Comparison of ENCODE assay signal across 13 cellular contexts in genomic region chr3:58048301-58048700, GRCh38. TPM values are rescaled to one million over a fixed set of nuclear protein-coding genes. Genes with fewer than 3 reads are reported as not detected.
DNase-seq lines count a peak whose midpoint lies in the region; FAIRE-seq and TF ChIP-seq lines count a peak whose summit lies in the region.
"Had no signal": no experiment of that assay in that cellular context is flagged by ENCODE, and none has a peak within 500 bp of the region (broad histone marks: within the 10 kb centered on the region; RNA-seq: fewer than 3 reads in every experiment).

No MANE protein-coding gene starts in this region.

- peak overlapping the region; percentile 68 for H3K4me2 ChIP-seq in endothelial cell of umbilical vein (ENCODE audit: insufficient read depth, low read length)

- TF ChIP-seq POLR2A in endothelial cell of umbilical vein (IDR thresholded peaks at IDR 0.05; ENCODE audit: low read depth, low read length): peak; percentile 64

- POLR2A ChIA-PET in endothelial cell of umbilical vein (lab: Charles Lee): interaction anchor here (1.0 to 3.2 kb wide), 5 partner anchors 28 to 40 kb away, joined by 3 to 19 read pairs (median 4); partner anchors contain the start of gene FLNB

- H3K9ac ChIP-seq in NT2/D1 (ENCODE audit: insufficient read length, low read depth): peak overlapping the region; percentile 4
- peak overlapping the region; percentile 94 for H3K9ac ChIP-seq in endothelial cell of umbilical vein (replicated peaks; ENCODE audit: extremely low read depth, insufficient read depth, low read length)

- H3K27ac ChIP-seq in 22Rv1: peak overlapping the region; percentile 77
- H3K27ac ChIP-seq in endothelial cell of umbilical vein (ENCODE audit: insufficient read depth, low read depth, low read length): peak overlapping the region; percentile 98
- H3K27ac ChIP-seq: neutrophil had no signal

- peaks cover 29% of the 10 kb centered on the region for H3K4me1 ChIP-seq in NT2/D1 (ENCODE audit: insufficient read depth, insufficient read length)
- peaks cover 86% of the 10 kb centered on the region for H3K4me1 ChIP-seq in endothelial cell of umbilical vein (ENCODE audit: control insufficient read depth, extremely low read depth, insufficient read depth, low read length)

- peaks cover 94% of the 10 kb centered on the region for H3K79me2 ChIP-seq in endothelial cell of umbilical vein (ENCODE audit: control insufficient read depth, insufficient read depth, low read length)

- peak; percentile 86 for FAIRE-seq in endothelial cell of umbilical vein (lab: Jason Lieb, UNC)
- FAIRE-seq: endometrium had no signal

- H3K9me1 ChIP-seq in endothelial cell of umbilical vein (replicated peaks; ENCODE audit: control insufficient read depth, extremely low read depth, insufficient read depth, low read length): no peaks in the 10 kb centered on the region

- intact Hi-C loops in endothelial cell of umbilical vein (cut with micrococcal nuclease): loop anchor here (1.0 to 2.0 kb wide), 6 partner anchors 22 to 98 kb away; no protein-coding TSS in a partner anchor

- no peaks in the 10 kb centered on the region for H3K9me3 ChIP-seq in NT2/D1 (ENCODE audit: insufficient read depth, low read length)
- no peaks in the 10 kb centered on the region for H3K9me3 ChIP-seq in endothelial cell of umbilical vein (replicated peaks; ENCODE audit: control insufficient read depth, insufficient read depth, low read length)
- H3K9me3 ChIP-seq: neutrophil had no signal

- BruUV-seq in endothelial cell of umbilical vein (replicated peaks; lab: Mats Ljungman, UMichigan): no TSS peak

- CTCF ChIA-PET in endothelial cell of umbilical vein (lab: Charles Lee): interaction anchor here (1.0 to 1.2 kb wide), 2 partner anchors 9 to 41 kb away, joined by 3 to 4 read pairs; no protein-coding TSS in a partner anchor

- H3K27me3 ChIP-seq in NT2/D1 (ENCODE audit: insufficient read depth, insufficient read length): no peaks in the 10 kb centered on the region
- no peaks in the 10 kb centered on the region for H3K27me3 ChIP-seq in endothelial cell of umbilical vein (ENCODE audit: control insufficient read depth in 2 of 2, insufficient read depth in 2 of 2, low read length in 2 of 2)
- H3K27me3 ChIP-seq: neutrophil had no signal

- H4K20me1 ChIP-seq in endothelial cell of umbilical vein (replicated peaks; ENCODE audit: control insufficient read depth, extremely low read depth, insufficient read depth, low read length): no peaks in the 10 kb centered on the region

- H3K4me3 ChIP-seq in NT2/D1 (ENCODE audit: insufficient read length, low read depth): no peak overlapping the region
- H3K4me3 ChIP-seq in endothelial cell of umbilical vein (replicated peaks in 1 of 3; ENCODE audit: insufficient read depth in 1 of 3, low read depth in 1 of 3, low read length in 3 of 3): peak overlapping the region in 1 of 3 experiments; percentile 31

- TF ChIP-seq CTCF in 22Rv1 (IDR thresholded peaks at IDR 0.05) (no peak), endothelial cell of umbilical vein (IDR thresholded peaks at IDR 0.05; ENCODE audit: extremely low read depth in 1 of 2, insufficient read depth in 1 of 2, low read depth in 1 of 2, low read length in 2 of 2) (no peak)

- dilution Hi-C loops in endothelial cell of umbilical vein (cut with MboI; ENCODE audit: extremely low pct_ligation_motif_present, low sequenced_read_pairs): loop anchor here (25.0 kb wide), 1 partner anchor 111 kb away; no protein-coding TSS in a partner anchor

- peaks cover 3% of the 10 kb centered on the region for H3K36me3 ChIP-seq in NT2/D1 (ENCODE audit: insufficient read depth, insufficient read length, low read length)
- peaks cover 3 to 7% of the 10 kb centered on the region in 2 experiments for H3K36me3 ChIP-seq in endothelial cell of umbilical vein (ENCODE audit: control insufficient read depth in 2 of 2, extremely low read depth in 1 of 2, insufficient read depth in 2 of 2, low read length in 2 of 2)
- H3K36me3 ChIP-seq: neutrophil had no signal

- DNase-seq in NT2/D1 (ENCODE audit: low read depth, low spot score): no peak
- DNase-seq in endothelial cell of umbilical vein (ENCODE audit: low read depth, low spot score): peak; percentile 93
- peak; percentile 55 for DNase-seq in mesenteric fat pad (ENCODE audit: low spot score)
- no peak for DNase-seq in effector CD8-positive, alpha-beta T cell (lab: John Stamatoyannopoulos, UW)
- DNase-seq in NCI-H1436 treated with DMSO at 0.1 percent for 48 hours (lab: John Stamatoyannopoulos, UW): no peak
- DNase-seq in COLO668 (lab: John Stamatoyannopoulos, UW; ENCODE audit: unreplicated experiment): no peak
- no peak for DNase-seq in superior temporal gyrus (ENCODE audit: extremely low spot score)
- DNase-seq: activated T-cell treated with anti-CD3 and anti-CD28 coated beads, Interleukin-2, amount 50 U/mL, for 48 hours; MV-4-11; stimulated activated naive B cell treated with anti-CD40 and anti-IgM and Interleukin-4, amounts not matched to agents 10 μg/mL and 1 μg/mL and 100 μg/mL, for 72 hours had no signal

- no peak overlapping the region for H2AFZ ChIP-seq in endothelial cell of umbilical vein (ENCODE audit: low read depth, low read length)

TF ChIP-seq in endothelial cell of umbilical vein, 7 proteins besides CTCF, POLR2A, EP300 and RAD21:
- no peak for TF ChIP-seq EZH2 (IDR thresholded peaks at IDR 0.05; ENCODE audit: borderline replicate concordance, low read depth, low read length, severe bottlenecking)
- peak; percentile 88 for TF ChIP-seq GATA2 (IDR thresholded peaks at IDR 0.05; ENCODE audit: insufficient read depth, insufficient read length, low read depth, low read length)
- no peak for TF ChIP-seq FOS (IDR thresholded peaks at IDR 0.05; ENCODE audit: borderline replicate concordance, insufficient read depth, low read length)
- peak; percentile 91 for TF ChIP-seq POLR2AphosphoS5 (IDR thresholded peaks at IDR 0.05; ENCODE audit: insufficient read depth, low read depth, low read length)
- TF ChIP-seq JUN (IDR thresholded peaks at IDR 0.05; ENCODE audit: borderline replicate concordance, insufficient read depth, insufficient read length, low read depth): peak; percentile 46
TF ChIP-seq in endothelial cell of umbilical vein: peak in this region for 3.

RNA-seq across cellular contexts. Expression of gene FLNB, which starts 40.1 kb away (rescaled TPM):
- total RNA-seq in endothelial cell of umbilical vein (595 and 670 TPM in 2 replicates), mesenteric fat pad (96.3 TPM)
- 479 and 516 TPM in 2 replicates for polyA plus RNA-seq in endothelial cell of umbilical vein
- polyA plus RNA-seq in endothelial cell of umbilical vein (2011; cell fraction: cytosol; rRNA removed): 267 and 270 TPM in 2 replicates
- 3,546 and 4,297 TPM in 2 replicates for polyA plus RNA-seq in endothelial cell of umbilical vein (2011; cell fraction: nucleus; rRNA removed)
- 427 and 466 TPM in 2 replicates for polyA plus RNA-seq in endothelial cell of umbilical vein (2012)
- 1,506 and 1,741 TPM in 2 replicates for polyA minus RNA-seq in endothelial cell of umbilical vein
- 139 TPM for polyA minus RNA-seq in endothelial cell of umbilical vein (2011; cell fraction: cytosol; rRNA and poly(A)+ RNA removed)
- polyA minus RNA-seq in endothelial cell of umbilical vein (2011; cell fraction: nucleus; rRNA and poly(A)+ RNA removed): 3,042 and 3,714 TPM in 2 replicates

Comparison
In these comparisons a context has a peak if more than half of its experiments do, and no peak if none do; other contexts are left out.
1. DNase-seq: peak in endothelial cell of umbilical vein (single experiment) and mesenteric fat pad (single experiment); none in NT2/D1 (single experiment), effector CD8-positive, alpha-beta T cell (single experiment), NCI-H1436 treated with DMSO at 0.1 percent for 48 hours (single experiment), COLO668 (single experiment) and superior temporal gyrus (single experiment).